Comparison of ENCODE assay signal across 8 cellular contexts in genomic region chr1:66752000-66752592, GRCh38. TPM values are rescaled to one million over a fixed set of nuclear protein-coding genes. Genes with fewer than 3 reads are reported as not detected.
DNase-seq lines count a peak whose midpoint lies in the region; ATAC-seq, FAIRE-seq and TF ChIP-seq lines count a peak whose summit lies in the region.

Gene DYNLT5 (plus strand): TSS chr1:66752459. CDS start chr1:66754659, 2,200 bp downstream.

- ATAC-seq in HG03565 (IDR thresholded peaks at IDR 0.05; ENCODE audit: unreplicated experiment) = no peak
- ATAC-seq in GM19467 (IDR thresholded peaks at IDR 0.05; ENCODE audit: unreplicated experiment) = no peak

- peak; percentile 76 for DNase-seq in ELF-1 (ENCODE audit: low read depth, low spot score)
- DNase-seq in HuH-7.5 (ENCODE audit: low spot score) = peak; percentile 31
- no peak for DNase-seq in bronchial epithelial cell (ENCODE audit: low read depth)
- DNase-seq in iPS-NIHi11 (ENCODE audit: low spot score) = peak; percentile 65
- no peak for DNase-seq in skeletal muscle cell (ENCODE audit: low read depth)
- DNase-seq in NCI-H2029 (lab: John Stamatoyannopoulos, UW) = no peak

- FAIRE-seq in bronchial epithelial cell (lab: Jason Lieb, UNC) = no peak

- H3K36me3 ChIP-seq in bronchial epithelial cell (ENCODE audit: control insufficient read depth, insufficient read depth, low read length) = no peaks in the 10 kb centered on the region

- no peak for TF ChIP-seq CTCF in bronchial epithelial cell (IDR thresholded peaks at IDR 0.05; ENCODE audit: insufficient read depth, low read length, severe bottlenecking)

- H3K27me3 ChIP-seq in bronchial epithelial cell (ENCODE audit: control insufficient read depth, insufficient read depth, low read length) = peaks cover 12% of the 10 kb centered on the region

- H3K4me3 ChIP-seq in bronchial epithelial cell (ENCODE audit: low read depth, low read length) = peak within 1 kb of the TSS; percentile 11
- peak within 1 kb of the TSS; percentile 46 for H3K4me3 ChIP-seq in skeletal muscle cell (ENCODE audit: low read depth, low read length)

RNA-seq across cellular contexts. Expression of gene DYNLT5, which starts in this region (rescaled TPM):
- not detected in 2 replicates for total RNA-seq in bronchial epithelial cell

Comparison
In these comparisons a context has a peak if more than half of its experiments do, and no peak if none do; other contexts are left out.
1. DNase-seq: peak in ELF-1 (single experiment), HuH-7.5 (single experiment) and iPS-NIHi11 (single experiment); none in bronchial epithelial cell (single experiment), skeletal muscle cell (single experiment) and NCI-H2029 (single experiment).